1 cellular context compared by ENCODE assay signal in the genomic region with DNA sequence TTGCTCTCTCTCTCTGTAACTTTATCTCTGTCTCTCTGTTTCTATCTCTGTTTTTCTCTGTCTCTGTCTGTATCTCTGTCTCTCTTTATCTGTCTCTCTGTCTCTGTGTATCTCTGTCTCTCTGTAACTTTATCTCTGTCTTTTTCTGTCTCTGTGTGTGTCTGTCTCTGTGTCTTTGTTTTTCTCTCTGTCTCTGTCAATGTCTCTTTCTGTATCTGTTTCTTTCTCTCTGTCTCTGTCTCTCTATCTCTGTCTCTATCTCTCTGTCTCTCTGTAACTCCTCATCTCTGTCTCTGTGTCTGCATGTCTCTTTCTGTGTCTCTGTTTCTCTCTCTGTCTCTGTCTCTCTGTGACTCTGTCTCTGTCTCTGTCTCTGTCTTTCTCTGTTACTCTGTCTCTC.
TF ChIP-seq lines count a peak whose summit lies in the region.

No MANE protein-coding gene starts in this region.

TF ChIP-seq in K562, 482 proteins besides CTCF, POLR2A, EP300 and RAD21:
- TF ChIP-seq SMARCE1 (IDR thresholded peaks at IDR 0.05) (no peak), ZNF143 (CRISPR knock-in tag; IDR thresholded peaks at IDR 0.05) (no peak), BCOR (IDR thresholded peaks at IDR 0.05) (0 out of 2 replicates have a peak, but pooled peaks have one; percentile 21), CREB1 (IDR thresholded peaks at IDR 0.05) (no peak), CREB1 (CRISPR knock-in tag; IDR thresholded peaks at IDR 0.05) (no peak)
- TF ChIP-seq, protein P1, sequence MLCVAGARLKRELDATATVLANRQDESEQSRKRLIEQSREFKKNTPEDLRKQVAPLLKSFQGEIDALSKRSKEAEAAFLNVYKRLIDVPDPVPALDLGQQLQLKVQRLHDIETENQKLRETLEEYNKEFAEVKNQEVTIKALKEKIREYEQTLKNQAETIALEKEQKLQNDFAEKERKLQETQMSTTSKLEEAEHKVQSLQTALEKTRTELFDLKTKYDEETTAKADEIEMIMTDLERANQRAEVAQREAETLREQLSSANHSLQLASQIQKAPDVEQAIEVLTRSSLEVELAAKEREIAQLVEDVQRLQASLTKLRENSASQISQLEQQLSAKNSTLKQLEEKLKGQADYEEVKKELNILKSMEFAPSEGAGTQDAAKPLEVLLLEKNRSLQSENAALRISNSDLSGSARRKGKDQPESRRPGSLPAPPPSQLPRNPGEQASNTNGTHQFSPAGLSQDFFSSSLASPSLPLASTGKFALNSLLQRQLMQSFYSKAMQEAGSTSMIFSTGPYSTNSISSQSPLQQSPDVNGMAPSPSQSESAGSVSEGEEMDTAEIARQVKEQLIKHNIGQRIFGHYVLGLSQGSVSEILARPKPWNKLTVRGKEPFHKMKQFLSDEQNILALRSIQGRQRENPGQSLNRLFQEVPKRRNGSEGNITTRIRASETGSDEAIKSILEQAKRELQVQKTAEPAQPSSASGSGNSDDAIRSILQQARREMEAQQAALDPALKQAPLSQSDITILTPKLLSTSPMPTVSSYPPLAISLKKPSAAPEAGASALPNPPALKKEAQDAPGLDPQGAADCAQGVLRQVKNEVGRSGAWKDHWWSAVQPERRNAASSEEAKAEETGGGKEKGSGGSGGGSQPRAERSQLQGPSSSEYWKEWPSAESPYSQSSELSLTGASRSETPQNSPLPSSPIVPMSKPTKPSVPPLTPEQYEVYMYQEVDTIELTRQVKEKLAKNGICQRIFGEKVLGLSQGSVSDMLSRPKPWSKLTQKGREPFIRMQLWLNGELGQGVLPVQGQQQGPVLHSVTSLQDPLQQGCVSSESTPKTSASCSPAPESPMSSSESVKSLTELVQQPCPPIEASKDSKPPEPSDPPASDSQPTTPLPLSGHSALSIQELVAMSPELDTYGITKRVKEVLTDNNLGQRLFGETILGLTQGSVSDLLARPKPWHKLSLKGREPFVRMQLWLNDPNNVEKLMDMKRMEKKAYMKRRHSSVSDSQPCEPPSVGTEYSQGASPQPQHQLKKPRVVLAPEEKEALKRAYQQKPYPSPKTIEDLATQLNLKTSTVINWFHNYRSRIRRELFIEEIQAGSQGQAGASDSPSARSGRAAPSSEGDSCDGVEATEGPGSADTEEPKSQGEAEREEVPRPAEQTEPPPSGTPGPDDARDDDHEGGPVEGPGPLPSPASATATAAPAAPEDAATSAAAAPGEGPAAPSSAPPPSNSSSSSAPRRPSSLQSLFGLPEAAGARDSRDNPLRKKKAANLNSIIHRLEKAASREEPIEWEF (CRISPR knock-in tag; IDR thresholded peaks at IDR 0.05) = no peak
